ENCODE assay signal across 2 cellular contexts in the genomic region with DNA sequence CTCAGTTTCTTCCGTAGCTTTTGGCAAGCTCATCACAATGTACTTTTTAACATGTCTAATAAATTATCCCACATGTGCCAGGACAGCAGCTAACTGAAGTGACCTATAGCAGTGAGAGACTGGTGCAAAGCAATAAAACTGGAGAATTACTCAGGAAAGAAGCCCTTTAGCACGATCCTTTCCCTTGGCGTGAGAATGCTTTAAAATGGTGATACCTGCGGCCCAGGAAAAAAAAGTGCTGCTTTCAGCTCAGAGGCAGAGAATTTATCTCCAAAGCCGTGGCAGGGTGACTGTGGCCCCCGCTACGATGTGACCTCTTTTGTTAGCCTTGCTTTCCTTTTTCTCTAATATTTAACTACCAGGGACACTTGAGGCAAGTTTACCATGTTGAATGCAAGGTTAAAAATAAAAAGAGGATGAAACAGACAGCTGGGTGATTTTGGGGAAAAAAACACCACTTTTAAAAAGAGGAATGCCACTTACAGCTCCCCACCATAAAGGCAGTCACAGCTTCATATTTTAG.
TF ChIP-seq lines count a peak whose summit lies in the region.

No MANE protein-coding gene starts in this region.

TF ChIP-seq in endothelial cell of umbilical vein, 7 proteins besides CTCF, POLR2A, EP300 and RAD21:
- no peak for TF ChIP-seq FOS (IDR thresholded peaks at IDR 0.05; ENCODE audit: borderline replicate concordance, insufficient read depth, low read length)
- TF ChIP-seq MYC (IDR thresholded peaks at IDR 0.05; ENCODE audit: low read depth, low read length): no peak
- TF ChIP-seq GATA2 (IDR thresholded peaks at IDR 0.05; ENCODE audit: insufficient read depth, insufficient read length, low read depth, low read length): no peak
- no peak for TF ChIP-seq JUN (IDR thresholded peaks at IDR 0.05; ENCODE audit: borderline replicate concordance, insufficient read depth, insufficient read length, low read depth)
- TF ChIP-seq EZH2 (IDR thresholded peaks at IDR 0.05; ENCODE audit: borderline replicate concordance, low read depth, low read length, severe bottlenecking): no peak
- TF ChIP-seq, protein P1, sequence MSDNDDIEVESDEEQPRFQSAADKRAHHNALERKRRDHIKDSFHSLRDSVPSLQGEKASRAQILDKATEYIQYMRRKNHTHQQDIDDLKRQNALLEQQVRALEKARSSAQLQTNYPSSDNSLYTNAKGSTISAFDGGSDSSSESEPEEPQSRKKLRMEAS (IDR thresholded peaks at IDR 0.05; ENCODE audit: insufficient read depth, insufficient read length): no peak
- no peak for TF ChIP-seq POLR2AphosphoS5 (IDR thresholded peaks at IDR 0.05; ENCODE audit: insufficient read depth, low read depth, low read length)

TF ChIP-seq in HepG2, 621 proteins besides CTCF, POLR2A, EP300 and RAD21:
- TF ChIP-seq ZNF143 (CRISPR knock-in tag; IDR thresholded peaks at IDR 0.05) (no peak), HDAC1 (CRISPR knock-in tag; IDR thresholded peaks at IDR 0.05) (no peak), JARID2 (CRISPR knock-in tag; IDR thresholded peaks at IDR 0.05; ENCODE audit: insufficient replicate concordance) (no peak), HIVEP1 (CRISPR knock-in tag; IDR thresholded peaks at IDR 0.05) (no peak), CREB1 (IDR thresholded peaks at IDR 0.05) (no peak), CREB1 (CRISPR knock-in tag; IDR thresholded peaks at IDR 0.05) (no peak), FOXA1 (IDR thresholded peaks at IDR 0.05) (no peak), FOXA1 (CRISPR knock-in tag; IDR thresholded peaks at IDR 0.05) (no peak), JDP2 (CRISPR knock-in tag; IDR thresholded peaks at IDR 0.05; ENCODE audit: borderline replicate concordance) (no peak), IKZF1 (IDR thresholded peaks at IDR 0.05) (no peak), SYNCRIP (IDR thresholded peaks at IDR 0.05; ENCODE audit: insufficient read depth, low read depth, low read length) (no peak), HMGA1 (CRISPR knock-in tag; conservative IDR thresholded peaks at IDR 0.05) (no peak), ZNF850 (CRISPR knock-in tag; conservative IDR thresholded peaks at IDR 0.05) (no peak)
- TF ChIP-seq, protein P2, sequence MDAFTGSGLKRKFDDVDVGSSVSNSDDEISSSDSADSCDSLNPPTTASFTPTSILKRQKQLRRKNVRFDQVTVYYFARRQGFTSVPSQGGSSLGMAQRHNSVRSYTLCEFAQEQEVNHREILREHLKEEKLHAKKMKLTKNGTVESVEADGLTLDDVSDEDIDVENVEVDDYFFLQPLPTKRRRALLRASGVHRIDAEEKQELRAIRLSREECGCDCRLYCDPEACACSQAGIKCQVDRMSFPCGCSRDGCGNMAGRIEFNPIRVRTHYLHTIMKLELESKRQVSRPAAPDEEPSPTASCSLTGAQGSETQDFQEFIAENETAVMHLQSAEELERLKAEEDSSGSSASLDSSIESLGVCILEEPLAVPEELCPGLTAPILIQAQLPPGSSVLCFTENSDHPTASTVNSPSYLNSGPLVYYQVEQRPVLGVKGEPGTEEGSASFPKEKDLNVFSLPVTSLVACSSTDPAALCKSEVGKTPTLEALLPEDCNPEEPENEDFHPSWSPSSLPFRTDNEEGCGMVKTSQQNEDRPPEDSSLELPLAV (CRISPR knock-in tag; conservative IDR thresholded peaks at IDR 0.05; ENCODE audit: low read depth): no peak
- TF ChIP-seq, protein P3, sequence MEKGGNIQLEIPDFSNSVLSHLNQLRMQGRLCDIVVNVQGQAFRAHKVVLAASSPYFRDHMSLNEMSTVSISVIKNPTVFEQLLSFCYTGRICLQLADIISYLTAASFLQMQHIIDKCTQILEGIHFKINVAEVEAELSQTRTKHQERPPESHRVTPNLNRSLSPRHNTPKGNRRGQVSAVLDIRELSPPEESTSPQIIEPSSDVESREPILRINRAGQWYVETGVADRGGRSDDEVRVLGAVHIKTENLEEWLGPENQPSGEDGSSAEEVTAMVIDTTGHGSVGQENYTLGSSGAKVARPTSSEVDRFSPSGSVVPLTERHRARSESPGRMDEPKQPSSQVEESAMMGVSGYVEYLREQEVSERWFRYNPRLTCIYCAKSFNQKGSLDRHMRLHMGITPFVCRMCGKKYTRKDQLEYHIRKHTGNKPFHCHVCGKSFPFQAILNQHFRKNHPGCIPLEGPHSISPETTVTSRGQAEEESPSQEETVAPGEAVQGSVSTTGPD (CRISPR knock-in tag; IDR thresholded peaks at IDR 0.05): no peak
